Comparison of ENCODE assay signal across 1 cellular context in genomic region chr22:50146440-50147228, GRCh38.
TF ChIP-seq lines count a peak whose summit lies in the region.

No MANE protein-coding gene starts in this region.

TF ChIP-seq in HepG2, 621 proteins besides CTCF, POLR2A, EP300 and RAD21 (continued from another document and continues in another):
- TF ChIP-seq, protein P1, sequence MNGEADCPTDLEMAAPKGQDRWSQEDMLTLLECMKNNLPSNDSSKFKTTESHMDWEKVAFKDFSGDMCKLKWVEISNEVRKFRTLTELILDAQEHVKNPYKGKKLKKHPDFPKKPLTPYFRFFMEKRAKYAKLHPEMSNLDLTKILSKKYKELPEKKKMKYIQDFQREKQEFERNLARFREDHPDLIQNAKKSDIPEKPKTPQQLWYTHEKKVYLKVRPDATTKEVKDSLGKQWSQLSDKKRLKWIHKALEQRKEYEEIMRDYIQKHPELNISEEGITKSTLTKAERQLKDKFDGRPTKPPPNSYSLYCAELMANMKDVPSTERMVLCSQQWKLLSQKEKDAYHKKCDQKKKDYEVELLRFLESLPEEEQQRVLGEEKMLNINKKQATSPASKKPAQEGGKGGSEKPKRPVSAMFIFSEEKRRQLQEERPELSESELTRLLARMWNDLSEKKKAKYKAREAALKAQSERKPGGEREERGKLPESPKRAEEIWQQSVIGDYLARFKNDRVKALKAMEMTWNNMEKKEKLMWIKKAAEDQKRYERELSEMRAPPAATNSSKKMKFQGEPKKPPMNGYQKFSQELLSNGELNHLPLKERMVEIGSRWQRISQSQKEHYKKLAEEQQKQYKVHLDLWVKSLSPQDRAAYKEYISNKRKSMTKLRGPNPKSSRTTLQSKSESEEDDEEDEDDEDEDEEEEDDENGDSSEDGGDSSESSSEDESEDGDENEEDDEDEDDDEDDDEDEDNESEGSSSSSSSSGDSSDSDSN (CRISPR knock-in tag; IDR thresholded peaks at IDR 0.05) = peak; percentile 32; the same call in 1 of the 2 replicates
- TF ChIP-seq ZNF558 (CRISPR knock-in tag; IDR thresholded peaks at IDR 0.05; ENCODE audit: borderline replicate concordance) (no peak), ZSCAN9 (CRISPR knock-in tag; IDR thresholded peaks at IDR 0.05; ENCODE audit: borderline replicate concordance) (no peak), SRSF9 (IDR thresholded peaks at IDR 0.05; ENCODE audit: borderline replicate concordance, insufficient read depth, low read depth, low read length, poor library complexity, severe bottlenecking) (no peak), ZNF580 (CRISPR knock-in tag; IDR thresholded peaks at IDR 0.05; ENCODE audit: borderline replicate concordance, low read depth) (no peak), ZNF34 (CRISPR knock-in tag; IDR thresholded peaks at IDR 0.05; ENCODE audit: borderline replicate concordance) (no peak), ZNF773 (CRISPR knock-in tag; IDR thresholded peaks at IDR 0.05; ENCODE audit: borderline replicate concordance) (no peak), RELA (CRISPR knock-in tag; IDR thresholded peaks at IDR 0.05) (no peak), ZNF274 (CRISPR knock-in tag; IDR thresholded peaks at IDR 0.05) (no peak), TFDP2 (CRISPR knock-in tag; IDR thresholded peaks at IDR 0.05) (peak; percentile 22; the same call in 1 of the 2 replicates), NCOR1 (IDR thresholded peaks at IDR 0.05; ENCODE audit: borderline replicate concordance, low read length) (peak; percentile 89; the same call in 1 of the 2 replicates), ZNF75D (CRISPR knock-in tag; IDR thresholded peaks at IDR 0.05; ENCODE audit: borderline replicate concordance) (no peak), IRF9 (CRISPR knock-in tag; IDR thresholded peaks at IDR 0.05; ENCODE audit: borderline replicate concordance) (no peak), ZBTB2 (CRISPR knock-in tag; IDR thresholded peaks at IDR 0.05; ENCODE audit: low read depth) (no peak), ZFP82 (CRISPR knock-in tag; IDR thresholded peaks at IDR 0.05; ENCODE audit: borderline replicate concordance) (no peak), RNF2 (conservative IDR thresholded peaks at IDR 0.05; ENCODE audit: low read depth) (no peak), ZNF788 (CRISPR knock-in tag; IDR thresholded peaks at IDR 0.05; ENCODE audit: borderline replicate concordance) (peak; percentile 30; the same call in 1 of the 2 replicates), JARID2 (CRISPR knock-in tag; IDR thresholded peaks at IDR 0.05; ENCODE audit: insufficient replicate concordance) (no peak), ZNF557 (CRISPR knock-in tag; IDR thresholded peaks at IDR 0.05) (no peak), RFXAP (CRISPR knock-in tag; IDR thresholded peaks at IDR 0.05; ENCODE audit: borderline replicate concordance) (no peak), ZNF777 (CRISPR knock-in tag; IDR thresholded peaks at IDR 0.05) (0 out of 2 replicates have a peak, but pooled peaks have one; percentile 57), ZNF333 (CRISPR knock-in tag; IDR thresholded peaks at IDR 0.05; ENCODE audit: borderline replicate concordance) (no peak), DPF2 (CRISPR knock-in tag; IDR thresholded peaks at IDR 0.05; ENCODE audit: borderline replicate concordance, low read depth) (no peak; the same call in 1 of the 2 replicates), PAX8 (CRISPR knock-in tag; IDR thresholded peaks at IDR 0.05; ENCODE audit: borderline replicate concordance) (no peak), PRMT3 (CRISPR knock-in tag; IDR thresholded peaks at IDR 0.05; ENCODE audit: borderline replicate concordance, low read depth) (no peak; the same call in 1 of the 2 replicates), CBFB (CRISPR knock-in tag; IDR thresholded peaks at IDR 0.05) (no peak), RXRB (CRISPR knock-in tag; IDR thresholded peaks at IDR 0.05; ENCODE audit: borderline replicate concordance) (peak; percentile 76; the same call in 1 of the 2 replicates), PHF8 (CRISPR knock-in tag; IDR thresholded peaks at IDR 0.05) (peak; percentile 28; the same call in 1 of the 2 replicates), ONECUT2 (CRISPR knock-in tag; IDR thresholded peaks at IDR 0.05) (no peak), ZNF235 (CRISPR knock-in tag; IDR thresholded peaks at IDR 0.05; ENCODE audit: borderline replicate concordance) (no peak), ZIK1 (CRISPR knock-in tag; IDR thresholded peaks at IDR 0.05; ENCODE audit: borderline replicate concordance, low read depth) (no peak; the same call in 1 of the 2 replicates), ZNF660 (CRISPR knock-in tag; IDR thresholded peaks at IDR 0.05; ENCODE audit: borderline replicate concordance, low read depth) (no peak), ZNF124 (CRISPR knock-in tag; IDR thresholded peaks at IDR 0.05) (no peak), CBX2 (IDR thresholded peaks at IDR 0.05; ENCODE audit: low read depth, low read length) (no peak), CBX2 (CRISPR knock-in tag; IDR thresholded peaks at IDR 0.05; ENCODE audit: low read depth) (no peak), ZNF44 (CRISPR knock-in tag; IDR thresholded peaks at IDR 0.05) (no peak), ZNF296 (CRISPR knock-in tag; conservative IDR thresholded peaks at IDR 0.05) (no peak), ZNF678 (CRISPR knock-in tag; IDR thresholded peaks at IDR 0.05) (no peak)
- TF ChIP-seq, protein P2, sequence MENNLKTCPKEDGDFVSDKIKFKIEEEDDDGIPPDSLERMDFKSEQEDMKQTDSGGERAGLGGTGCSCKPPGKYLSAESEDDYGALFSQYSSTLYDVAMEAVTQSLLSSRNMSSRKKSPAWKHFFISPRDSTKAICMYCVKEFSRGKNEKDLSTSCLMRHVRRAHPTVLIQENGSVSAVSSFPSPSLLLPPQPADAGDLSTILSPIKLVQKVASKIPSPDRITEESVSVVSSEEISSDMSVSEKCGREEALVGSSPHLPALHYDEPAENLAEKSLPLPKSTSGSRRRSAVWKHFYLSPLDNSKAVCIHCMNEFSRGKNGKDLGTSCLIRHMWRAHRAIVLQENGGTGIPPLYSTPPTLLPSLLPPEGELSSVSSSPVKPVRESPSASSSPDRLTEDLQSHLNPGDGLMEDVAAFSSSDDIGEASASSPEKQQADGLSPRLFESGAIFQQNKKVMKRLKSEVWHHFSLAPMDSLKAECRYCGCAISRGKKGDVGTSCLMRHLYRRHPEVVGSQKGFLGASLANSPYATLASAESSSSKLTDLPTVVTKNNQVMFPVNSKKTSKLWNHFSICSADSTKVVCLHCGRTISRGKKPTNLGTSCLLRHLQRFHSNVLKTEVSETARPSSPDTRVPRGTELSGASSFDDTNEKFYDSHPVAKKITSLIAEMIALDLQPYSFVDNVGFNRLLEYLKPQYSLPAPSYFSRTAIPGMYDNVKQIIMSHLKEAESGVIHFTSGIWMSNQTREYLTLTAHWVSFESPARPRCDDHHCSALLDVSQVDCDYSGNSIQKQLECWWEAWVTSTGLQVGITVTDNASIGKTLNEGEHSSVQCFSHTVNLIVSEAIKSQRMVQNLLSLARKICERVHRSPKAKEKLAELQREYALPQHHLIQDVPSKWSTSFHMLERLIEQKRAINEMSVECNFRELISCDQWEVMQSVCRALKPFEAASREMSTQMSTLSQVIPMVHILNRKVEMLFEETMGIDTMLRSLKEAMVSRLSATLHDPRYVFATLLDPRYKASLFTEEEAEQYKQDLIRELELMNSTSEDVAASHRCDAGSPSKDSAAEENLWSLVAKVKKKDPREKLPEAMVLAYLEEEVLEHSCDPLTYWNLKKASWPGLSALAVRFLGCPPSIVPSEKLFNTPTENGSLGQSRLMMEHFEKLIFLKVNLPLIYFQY (CRISPR knock-in tag; IDR thresholded peaks at IDR 0.05; ENCODE audit: borderline replicate concordance) = no peak
- TF ChIP-seq, protein P3, sequence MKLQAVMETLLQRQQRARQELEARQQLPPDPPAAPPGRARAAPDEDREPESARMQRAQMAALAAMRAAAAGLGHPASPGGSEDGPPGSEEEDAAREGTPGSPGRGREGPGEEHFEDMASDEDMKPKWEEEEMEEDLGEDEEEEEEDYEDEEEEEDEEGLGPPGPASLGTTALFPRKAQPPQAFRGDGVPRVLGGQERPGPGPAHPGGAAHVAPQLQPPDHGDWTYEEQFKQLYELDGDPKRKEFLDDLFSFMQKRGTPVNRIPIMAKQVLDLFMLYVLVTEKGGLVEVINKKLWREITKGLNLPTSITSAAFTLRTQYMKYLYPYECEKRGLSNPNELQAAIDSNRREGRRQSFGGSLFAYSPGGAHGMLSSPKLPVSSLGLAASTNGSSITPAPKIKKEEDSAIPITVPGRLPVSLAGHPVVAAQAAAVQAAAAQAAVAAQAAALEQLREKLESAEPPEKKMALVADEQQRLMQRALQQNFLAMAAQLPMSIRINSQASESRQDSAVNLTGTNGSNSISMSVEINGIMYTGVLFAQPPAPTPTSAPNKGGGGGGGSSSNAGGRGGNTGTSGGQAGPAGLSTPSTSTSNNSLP (IDR thresholded peaks at IDR 0.05; ENCODE audit: low read depth, low read length) = peak; percentile 68
- TF ChIP-seq, protein P4, sequence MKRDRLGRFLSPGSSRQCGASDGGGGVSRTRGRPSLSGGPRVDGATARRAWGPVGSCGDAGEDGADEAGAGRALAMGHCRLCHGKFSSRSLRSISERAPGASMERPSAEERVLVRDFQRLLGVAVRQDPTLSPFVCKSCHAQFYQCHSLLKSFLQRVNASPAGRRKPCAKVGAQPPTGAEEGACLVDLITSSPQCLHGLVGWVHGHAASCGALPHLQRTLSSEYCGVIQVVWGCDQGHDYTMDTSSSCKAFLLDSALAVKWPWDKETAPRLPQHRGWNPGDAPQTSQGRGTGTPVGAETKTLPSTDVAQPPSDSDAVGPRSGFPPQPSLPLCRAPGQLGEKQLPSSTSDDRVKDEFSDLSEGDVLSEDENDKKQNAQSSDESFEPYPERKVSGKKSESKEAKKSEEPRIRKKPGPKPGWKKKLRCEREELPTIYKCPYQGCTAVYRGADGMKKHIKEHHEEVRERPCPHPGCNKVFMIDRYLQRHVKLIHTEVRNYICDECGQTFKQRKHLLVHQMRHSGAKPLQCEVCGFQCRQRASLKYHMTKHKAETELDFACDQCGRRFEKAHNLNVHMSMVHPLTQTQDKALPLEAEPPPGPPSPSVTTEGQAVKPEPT (CRISPR knock-in tag; IDR thresholded peaks at IDR 0.05; ENCODE audit: low read depth) = peak; percentile 45; the same call in 1 of the 2 replicates
- TF ChIP-seq, protein P5, sequence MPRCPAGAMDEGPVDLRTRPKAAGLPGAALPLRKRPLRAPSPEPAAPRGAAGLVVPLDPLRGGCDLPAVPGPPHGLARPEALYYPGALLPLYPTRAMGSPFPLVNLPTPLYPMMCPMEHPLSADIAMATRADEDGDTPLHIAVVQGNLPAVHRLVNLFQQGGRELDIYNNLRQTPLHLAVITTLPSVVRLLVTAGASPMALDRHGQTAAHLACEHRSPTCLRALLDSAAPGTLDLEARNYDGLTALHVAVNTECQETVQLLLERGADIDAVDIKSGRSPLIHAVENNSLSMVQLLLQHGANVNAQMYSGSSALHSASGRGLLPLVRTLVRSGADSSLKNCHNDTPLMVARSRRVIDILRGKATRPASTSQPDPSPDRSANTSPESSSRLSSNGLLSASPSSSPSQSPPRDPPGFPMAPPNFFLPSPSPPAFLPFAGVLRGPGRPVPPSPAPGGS (CRISPR knock-in tag; IDR thresholded peaks at IDR 0.05) = no peak
- TF ChIP-seq, protein P6, sequence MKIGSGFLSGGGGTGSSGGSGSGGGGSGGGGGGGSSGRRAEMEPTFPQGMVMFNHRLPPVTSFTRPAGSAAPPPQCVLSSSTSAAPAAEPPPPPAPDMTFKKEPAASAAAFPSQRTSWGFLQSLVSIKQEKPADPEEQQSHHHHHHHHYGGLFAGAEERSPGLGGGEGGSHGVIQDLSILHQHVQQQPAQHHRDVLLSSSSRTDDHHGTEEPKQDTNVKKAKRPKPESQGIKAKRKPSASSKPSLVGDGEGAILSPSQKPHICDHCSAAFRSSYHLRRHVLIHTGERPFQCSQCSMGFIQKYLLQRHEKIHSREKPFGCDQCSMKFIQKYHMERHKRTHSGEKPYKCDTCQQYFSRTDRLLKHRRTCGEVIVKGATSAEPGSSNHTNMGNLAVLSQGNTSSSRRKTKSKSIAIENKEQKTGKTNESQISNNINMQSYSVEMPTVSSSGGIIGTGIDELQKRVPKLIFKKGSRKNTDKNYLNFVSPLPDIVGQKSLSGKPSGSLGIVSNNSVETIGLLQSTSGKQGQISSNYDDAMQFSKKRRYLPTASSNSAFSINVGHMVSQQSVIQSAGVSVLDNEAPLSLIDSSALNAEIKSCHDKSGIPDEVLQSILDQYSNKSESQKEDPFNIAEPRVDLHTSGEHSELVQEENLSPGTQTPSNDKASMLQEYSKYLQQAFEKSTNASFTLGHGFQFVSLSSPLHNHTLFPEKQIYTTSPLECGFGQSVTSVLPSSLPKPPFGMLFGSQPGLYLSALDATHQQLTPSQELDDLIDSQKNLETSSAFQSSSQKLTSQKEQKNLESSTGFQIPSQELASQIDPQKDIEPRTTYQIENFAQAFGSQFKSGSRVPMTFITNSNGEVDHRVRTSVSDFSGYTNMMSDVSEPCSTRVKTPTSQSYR (CRISPR knock-in tag; IDR thresholded peaks at IDR 0.05; ENCODE audit: borderline replicate concordance) = no peak; the same call in 1 of the 2 replicates
